In genomic region chr2:3285901-3286645, GRCh38 we compare ENCODE assay signal across 21 cellular contexts.
A peak's percentile ranks its signal among the peaks of the same experiment; 100 is the strongest.
DNase-seq lines count a peak whose midpoint lies in the region; ATAC-seq, FAIRE-seq and TF ChIP-seq lines count a peak whose summit lies in the region.
"Had no signal": no experiment of that assay in that cellular context is flagged by ENCODE, and none has a peak within 500 bp of the region (broad histone marks: within the 10 kb centered on the region; RNA-seq: fewer than 3 reads in every experiment).

No MANE protein-coding gene starts in this region.

- H2BK12ac ChIP-seq in neuronal stem cell (ENCODE audit: low read length): no peak overlapping the region

- no peak overlapping the region for H2BK120ac ChIP-seq in neuronal stem cell (ENCODE audit: low read depth, low read length)

- no peak overlapping the region for H3K9ac ChIP-seq in neuronal stem cell (ENCODE audit: low read depth, low read length, poor library complexity)

- no peak overlapping the region for H3K4me3 ChIP-seq in neuronal stem cell (ENCODE audit: low read length in 2 of 2)
- H3K4me3 ChIP-seq: ascending aorta had no signal

- no peak overlapping the region for H2AK5ac ChIP-seq in neuronal stem cell (ENCODE audit: low read depth, low read length)

- H3K23ac ChIP-seq in neuronal stem cell (ENCODE audit: low read depth, low read length, poor library complexity): no peak overlapping the region

- no peaks in the 10 kb centered on the region for H3K27me3 Mint-ChIP-seq in brain
- H3K27me3 Mint-ChIP-seq: activated CD4-positive, alpha-beta T cell treated with anti-CD3 and anti-CD28 coated beads, Interleukin-2, amount 10 ng/mL, durations not matched to agents 7 days and 5 days; activated naive CD4-positive, alpha-beta T cell treated with anti-CD3 and anti-CD28 coated beads, Interleukin-2, amount 10 ng/mL, durations not matched to agents 7 days and 5 days; stimulated activated naive CD8-positive, alpha-beta T cell treated with anti-CD3 and anti-CD28 coated beads, Interleukin-15, amount 100 ng/mL, for 72 hours had no signal

- H2BK5ac ChIP-seq in neuronal stem cell (ENCODE audit: low read length): no peak overlapping the region

- ATAC-seq in HG02870 (IDR thresholded peaks at IDR 0.05; ENCODE audit: unreplicated experiment): no peak
- ATAC-seq: CD8-positive, alpha-beta T cell; left colon had no signal

- H3K4me1 Mint-ChIP-seq in brain: peaks cover 87% of the 10 kb centered on the region
- H3K4me1 Mint-ChIP-seq: activated CD4-positive, alpha-beta T cell treated with anti-CD3 and anti-CD28 coated beads, Interleukin-2, amount 10 ng/mL, durations not matched to agents 7 days and 5 days; activated naive CD4-positive, alpha-beta T cell treated with anti-CD3 and anti-CD28 coated beads, Interleukin-2, amount 10 ng/mL, durations not matched to agents 7 days and 5 days had no signal

- no peak overlapping the region for H2BK15ac ChIP-seq in neuronal stem cell (ENCODE audit: low read length)

- H3K4ac ChIP-seq in neuronal stem cell (ENCODE audit: low read length): no peak overlapping the region

- H2AFZ ChIP-seq in neuronal stem cell (ENCODE audit: low read length): no peak overlapping the region

- peak; percentile 20 for FAIRE-seq in HTR-8/SVneo (lab: Jason Lieb, UNC)
- FAIRE-seq: endothelial cell of umbilical vein, urothelium cell line had no signal

- peak overlapping the region; percentile 52 to 92 (median 88) for H3K27ac Mint-ChIP-seq in brain
- H3K27ac Mint-ChIP-seq: activated CD4-positive, alpha-beta T cell treated with anti-CD3 and anti-CD28 coated beads, Interleukin-2, amount 10 ng/mL, durations not matched to agents 7 days and 5 days; activated naive CD4-positive, alpha-beta T cell treated with anti-CD3 and anti-CD28 coated beads, Interleukin-2, amount 10 ng/mL, durations not matched to agents 7 days and 5 days; CD8-positive, alpha-beta T cell had no signal

- no peak overlapping the region for H3K4me3 Mint-ChIP-seq in brain
- H3K4me3 Mint-ChIP-seq: activated CD4-positive, alpha-beta T cell treated with anti-CD3 and anti-CD28 coated beads, Interleukin-2, amount 10 ng/mL, durations not matched to agents 7 days and 5 days; activated naive CD4-positive, alpha-beta T cell treated with anti-CD3 and anti-CD28 coated beads, Interleukin-2, amount 10 ng/mL, durations not matched to agents 7 days and 5 days; CD8-positive, alpha-beta T cell; stimulated activated naive CD8-positive, alpha-beta T cell treated with anti-CD3 and anti-CD28 coated beads, Interleukin-15, amount 100 ng/mL, for 72 hours had no signal

- no peak overlapping the region for H3K14ac ChIP-seq in neuronal stem cell (ENCODE audit: low read length)

- no peak overlapping the region for H3K4me2 ChIP-seq in neuronal stem cell (ENCODE audit: insufficient read depth, low read length, poor library complexity, severe bottlenecking)

- H3K36me3 Mint-ChIP-seq in brain: peaks cover 9% of the 10 kb centered on the region

- H4K91ac ChIP-seq in neuronal stem cell (ENCODE audit: low read depth, low read length, poor library complexity): no peak overlapping the region

- no peak for TF ChIP-seq CTCF in brain (conservative IDR thresholded peaks at IDR 0.05)

- H3K79me1 ChIP-seq in neuronal stem cell (ENCODE audit: low read depth, low read length): peaks cover 7% of the 10 kb centered on the region

- H3K4me1 ChIP-seq in neuronal stem cell (ENCODE audit: control insufficient read depth in 2 of 2, insufficient read depth in 1 of 2, low read depth in 1 of 2, low read length in 2 of 2): peaks cover 11 to 18% of the 10 kb centered on the region in 2 donors
- H3K4me1 ChIP-seq: ascending aorta had no signal

- peaks cover 0 to 1% of the 10 kb centered on the region in 2 donors for H3K36me3 ChIP-seq in neuronal stem cell (replicated peaks in 1 of 2; ENCODE audit: control insufficient read depth in 2 of 2, insufficient read depth in 2 of 2, low read length in 2 of 2)
- H3K36me3 ChIP-seq: neutrophil had no signal

- H3K9me3 ChIP-seq in neuronal stem cell (replicated peaks in 1 of 2; ENCODE audit: control insufficient read depth in 2 of 2, insufficient read depth in 1 of 2, low read depth in 1 of 2, low read length in 2 of 2): peaks cover 2 to 13% of the 10 kb centered on the region in 2 donors
- H3K9me3 ChIP-seq: ascending aorta, neutrophil had no signal

- peaks cover 0 to 7% (median 4%) of the 10 kb centered on the region in 5 experiments for H3K9me3 Mint-ChIP-seq in brain
- H3K9me3 Mint-ChIP-seq: CD8-positive, alpha-beta T cell had no signal

- no peak overlapping the region for H4K8ac ChIP-seq in neuronal stem cell (ENCODE audit: low read depth, low read length)

- DNase-seq in NCI-H2029 (lab: John Stamatoyannopoulos, UW) (peak; percentile 48), NCI-H2029 treated with DMSO at 0.1 percent for 48 hours (lab: John Stamatoyannopoulos, UW) (no peak), HTR-8/SVneo (ENCODE audit: insufficient read length, low spot score) (no peak), neuronal stem cell (ENCODE audit: low spot score) (no peak), Ammon's horn (ENCODE audit: low spot score) (no peak)
- no peak for DNase-seq in activated naive CD4-positive, alpha-beta T cell treated with Interleukin-2 at 50 U/mL for 16 hours
- DNase-seq: activated CD4-positive, alpha-beta T cell treated with anti-CD3 and anti-CD28 coated beads, Interleukin-2, amount 10 ng/mL, durations not matched to agents 7 days and 5 days; activated naive CD4-positive, alpha-beta T cell treated with anti-CD3 and anti-CD28 coated beads, Interleukin-2, amount 10 ng/mL, durations not matched to agents 7 days and 5 days; CD8-positive, alpha-beta T cell; foreskin melanocyte; MM.1S; NCI-H2227 treated with DMSO at 0.1 percent for 48 hours; OCI-M1; stimulated activated naive CD8-positive, alpha-beta T cell treated with anti-CD3 and anti-CD28 coated beads, Interleukin-15, amount 100 ng/mL, for 72 hours had no signal

- no CpG with 5 or more reads among the region's 21 CpGs for WGBS in neuronal stem cell (ENCODE audit: extremely low coverage in 2 of 2, insufficient read length in 2 of 2, insufficient replicate concordance in 1 of 2), 2 donors

- no peaks in the 10 kb centered on the region for H3K27me3 ChIP-seq in neuronal stem cell (ENCODE audit: control insufficient read depth in 3 of 3, insufficient read depth in 3 of 3, low read depth in 1 of 3, low read length in 3 of 3)
- H3K27me3 ChIP-seq: ascending aorta, neutrophil had no signal

- H3K18ac ChIP-seq in neuronal stem cell (ENCODE audit: low read length): peak overlapping the region; percentile 5

- no peak overlapping the region for H3K27ac ChIP-seq in neuronal stem cell (replicated peaks; ENCODE audit: low read length)
- H3K27ac ChIP-seq: ascending aorta, neutrophil had no signal
